ENCODE assay signal across 17 cellular contexts in the genomic region with DNA sequence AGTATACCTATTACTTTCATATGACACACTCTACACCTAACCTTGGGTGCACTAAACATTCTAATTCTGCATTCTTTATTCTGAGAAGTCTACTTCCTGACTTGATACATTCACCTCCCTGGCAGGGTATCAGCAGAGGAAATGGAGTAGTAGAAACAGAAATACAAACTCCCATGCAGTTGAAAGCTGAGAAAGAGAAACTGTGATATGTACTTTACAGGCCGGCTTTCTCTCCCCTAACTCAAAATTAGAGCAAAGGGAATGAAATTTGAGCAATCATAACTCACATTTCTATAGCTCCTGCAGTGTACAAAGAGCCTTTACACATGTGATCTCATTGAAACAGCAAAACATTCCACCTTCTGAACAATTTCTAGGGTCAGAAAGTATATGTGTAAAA.
DNase-seq lines count a peak whose midpoint lies in the region; FAIRE-seq and TF ChIP-seq lines count a peak whose summit lies in the region.
"Had no signal": no experiment of that assay in that cellular context is flagged by ENCODE, and none has a peak within 500 bp of the region (broad histone marks: within the 10 kb centered on the region; RNA-seq: fewer than 3 reads in every experiment).

No MANE protein-coding gene starts in this region.

- TF ChIP-seq CTCF in MM.1S (IDR thresholded peaks at IDR 0.05; ENCODE audit: low read length) (no peak), brain microvascular endothelial cell (IDR thresholded peaks at IDR 0.05; ENCODE audit: low read depth, low read length, missing control alignments) (no peak), keratinocyte (optimal IDR thresholded peaks at IDR 0.05 in 1 of 3, IDR thresholded peaks at IDR 0.05 in 1 of 3, conservative IDR thresholded peaks at IDR 0.05 in 1 of 3; ENCODE audit: extremely low read depth in 1 of 3, insufficient read depth in 2 of 3, low read length in 3 of 3) (no peak), smooth muscle cell (IDR thresholded peaks at IDR 0.05; ENCODE audit: borderline replicate concordance, insufficient read depth, poor library complexity, severe bottlenecking) (no peak)

- WGBS in smooth muscle cell (ENCODE audit: low lambda C conversion rate) = 89% methylated on average over 1 of the region's 1 CpG
- WGBS in neuronal stem cell (ENCODE audit: extremely low coverage in 2 of 2, insufficient read length in 2 of 2, insufficient replicate concordance in 1 of 2), 2 donors = no CpG with 5 or more reads among the region's 1 CpG

- no peaks in the 10 kb centered on the region for H3K79me2 ChIP-seq in MM.1S (ENCODE audit: low read length)
- no peaks in the 10 kb centered on the region for H3K79me2 ChIP-seq in keratinocyte (ENCODE audit: control insufficient read depth, insufficient read depth, low read length)
- H3K79me2 ChIP-seq in smooth muscle cell (ENCODE audit: low read depth) = no peaks in the 10 kb centered on the region

- H2AFZ ChIP-seq in MM.1S (ENCODE audit: low read length) (peak overlapping the region; percentile 17; the same call in 1 of the 2 replicates), keratinocyte (ENCODE audit: control insufficient read depth, low read length) (peak overlapping the region; percentile 82), smooth muscle cell (ENCODE audit: low read depth) (peak overlapping the region; percentile 83), neuronal stem cell (ENCODE audit: low read length) (no peak overlapping the region)

- H3K9ac ChIP-seq in MM.1S (ENCODE audit: low read length) (no peak overlapping the region), keratinocyte (ENCODE audit: control insufficient read depth, extremely low read depth, insufficient read depth, low read length) (no peak overlapping the region), smooth muscle cell (ENCODE audit: low read depth) (no peak overlapping the region), neuronal stem cell (ENCODE audit: low read depth, low read length, poor library complexity) (no peak overlapping the region)
- H3K9ac ChIP-seq: BLaER1 treated with 17β-estradiol and CSF1 and Interleukin-3, amounts not matched to agents 10 nM and 100 nM had no signal

- in situ Hi-C loops in brain microvascular endothelial cell (cut with HindIII; ENCODE audit: low pct_ligation_motif_present, low sequenced_read_pairs) = no loop called here

- H3K27me3 ChIP-seq in MM.1S (replicated peaks; ENCODE audit: insufficient read depth, low read length) (no peaks in the 10 kb centered on the region), brain microvascular endothelial cell (replicated peaks) (no peaks in the 10 kb centered on the region), keratinocyte (ENCODE audit: control insufficient read depth, extremely low read depth, insufficient read depth, low read length) (no peaks in the 10 kb centered on the region), smooth muscle cell (ENCODE audit: low read depth) (no peaks in the 10 kb centered on the region), neuronal stem cell (ENCODE audit: control insufficient read depth in 3 of 3, insufficient read depth in 3 of 3, low read depth in 1 of 3, low read length in 3 of 3) (no peaks in the 10 kb centered on the region)
- H3K27me3 ChIP-seq: BLaER1 treated with 17β-estradiol and CSF1 and Interleukin-3, amounts not matched to agents 10 nM and 100 nM; dorsolateral prefrontal cortex had no signal

- H3K4me2 ChIP-seq in MM.1S (ENCODE audit: low read depth, low read length) (0 out of 2 replicates have a peak overlapping the region, but pooled peaks have one; percentile 3), keratinocyte (ENCODE audit: control insufficient read depth, extremely low read depth, insufficient read depth, low read depth, low read length) (no peak overlapping the region), smooth muscle cell (peak overlapping the region; percentile 45), neuronal stem cell (ENCODE audit: insufficient read depth, low read length, poor library complexity, severe bottlenecking) (no peak overlapping the region)

- no peaks in the 10 kb centered on the region for H3K36me3 ChIP-seq in MM.1S (replicated peaks; ENCODE audit: insufficient read depth, low read length)
- H3K36me3 ChIP-seq in brain microvascular endothelial cell (replicated peaks) = no peaks in the 10 kb centered on the region
- H3K36me3 ChIP-seq in keratinocyte (ENCODE audit: control insufficient read depth in 2 of 2, extremely low read depth in 1 of 2, insufficient read depth in 2 of 2, low read length in 2 of 2) = no peaks in the 10 kb centered on the region
- H3K36me3 ChIP-seq in smooth muscle cell (ENCODE audit: low read depth) = no peaks in the 10 kb centered on the region
- H3K36me3 ChIP-seq in neuronal stem cell (replicated peaks in 1 of 2; ENCODE audit: control insufficient read depth in 2 of 2, insufficient read depth in 2 of 2, low read length in 2 of 2) = no peaks in the 10 kb centered on the region
- H3K36me3 ChIP-seq: BLaER1 treated with 17β-estradiol and CSF1 and Interleukin-3, amounts not matched to agents 10 nM and 100 nM had no signal

- no peak overlapping the region for H3K18ac ChIP-seq in neuronal stem cell (ENCODE audit: low read length)

- H4K20me1 ChIP-seq in MM.1S (ENCODE audit: insufficient read depth, low read length) (no peaks in the 10 kb centered on the region), keratinocyte (ENCODE audit: control insufficient read depth, extremely low read depth, insufficient read depth, low read length) (no peaks in the 10 kb centered on the region), smooth muscle cell (ENCODE audit: low read depth) (no peaks in the 10 kb centered on the region)
- H4K20me1 ChIP-seq: BLaER1 treated with 17β-estradiol and CSF1 and Interleukin-3, amounts not matched to agents 10 nM and 100 nM had no signal

- peak; percentile 44 for DNase-seq in MM.1S
- DNase-seq in brain microvascular endothelial cell = no peak
- no peak for DNase-seq in keratinocyte (ENCODE audit: low read depth, low spot score)
- DNase-seq in smooth muscle cell (lab: John Stamatoyannopoulos, UW; ENCODE audit: unreplicated experiment) = no peak
- no peak for DNase-seq in stimulated activated CD4-positive, alpha-beta T cell treated with anti-CD3 and anti-CD28 coated beads, Interleukin-2, amount 100 ng/mL, for 24 hours
- no peak for DNase-seq in neuronal stem cell (ENCODE audit: low spot score)
- DNase-seq in globus pallidus (ENCODE audit: low spot score) = no peak
- DNase-seq: activated CD4-positive, alpha-beta T cell treated with anti-CD3 and anti-CD28 coated beads, Interleukin-2, amount 10 ng/mL, durations not matched to agents 7 days and 5 days; activated naive CD4-positive, alpha-beta T cell; dorsolateral prefrontal cortex; KBM-7; NCI-H1092 treated with DMSO at 0.1 percent for 48 hours; NCI-H69; occipital lobe had no signal

- H3K9me2 ChIP-seq in MM.1S (replicated peaks; ENCODE audit: insufficient read depth, low read length) = no peaks in the 10 kb centered on the region

- H3K14ac ChIP-seq in neuronal stem cell (ENCODE audit: low read length) = no peak overlapping the region

- H4K91ac ChIP-seq in neuronal stem cell (ENCODE audit: low read depth, low read length, poor library complexity) = no peak overlapping the region

- H3K9me3 ChIP-seq in MM.1S (replicated peaks; ENCODE audit: insufficient read depth, low read length) (no peaks in the 10 kb centered on the region), keratinocyte (ENCODE audit: control insufficient read depth, low read depth, low read length) (no peaks in the 10 kb centered on the region), smooth muscle cell (replicated peaks; ENCODE audit: low read depth) (no peaks in the 10 kb centered on the region), neuronal stem cell (replicated peaks in 1 of 2; ENCODE audit: control insufficient read depth in 2 of 2, insufficient read depth in 1 of 2, low read depth in 1 of 2, low read length in 2 of 2) (no peaks in the 10 kb centered on the region)
- H3K9me3 ChIP-seq: BLaER1 treated with 17β-estradiol and CSF1 and Interleukin-3, amounts not matched to agents 10 nM and 100 nM had no signal

- no peaks in the 10 kb centered on the region for H3K79me1 ChIP-seq in neuronal stem cell (ENCODE audit: low read depth, low read length)

- no peak overlapping the region for H4K8ac ChIP-seq in neuronal stem cell (ENCODE audit: low read depth, low read length)

- H3K4ac ChIP-seq in neuronal stem cell (ENCODE audit: low read length) = no peak overlapping the region

- H3K4me1 ChIP-seq in MM.1S (ENCODE audit: low read length) = no peaks in the 10 kb centered on the region
- H3K4me1 ChIP-seq in keratinocyte (ENCODE audit: control insufficient read depth, extremely low read depth, insufficient read depth, low read length) = peaks cover 22% of the 10 kb centered on the region
- no peaks in the 10 kb centered on the region for H3K4me1 ChIP-seq in smooth muscle cell (ENCODE audit: low read depth)
- no peaks in the 10 kb centered on the region for H3K4me1 ChIP-seq in neuronal stem cell (ENCODE audit: control insufficient read depth in 2 of 2, insufficient read depth in 1 of 2, low read depth in 1 of 2, low read length in 2 of 2)

- H2AK5ac ChIP-seq in neuronal stem cell (ENCODE audit: low read depth, low read length) = no peak overlapping the region

- H3K23ac ChIP-seq in neuronal stem cell (ENCODE audit: low read depth, low read length, poor library complexity) = no peak overlapping the region

- H2BK12ac ChIP-seq in neuronal stem cell (ENCODE audit: low read length) = no peak overlapping the region

- no peak overlapping the region for H2BK15ac ChIP-seq in neuronal stem cell (ENCODE audit: low read length)

- H2BK120ac ChIP-seq in neuronal stem cell (ENCODE audit: low read depth, low read length) = no peak overlapping the region

- FAIRE-seq in keratinocyte (lab: Jason Lieb, UNC) = peak; percentile 46
- FAIRE-seq: H1, TTC549 had no signal

- dilution Hi-C loops in keratinocyte (cut with MboI; ENCODE audit: extremely low pct_ligation_motif_present, low sequenced_read_pairs) = no loop called here

- no peak overlapping the region for H2BK5ac ChIP-seq in neuronal stem cell (ENCODE audit: low read length)

- H3K4me3 ChIP-seq in MM.1S (ENCODE audit: low read length) (no peak overlapping the region), brain microvascular endothelial cell (ENCODE audit: low read depth, low read length) (no peak overlapping the region), keratinocyte (ENCODE audit: control insufficient read depth in 2 of 3, extremely low read depth in 1 of 3, insufficient read depth in 2 of 3, low read depth in 1 of 3, low read length in 3 of 3) (no peak overlapping the region), smooth muscle cell (no peak overlapping the region), neuronal stem cell (ENCODE audit: low read length in 2 of 2) (no peak overlapping the region)
- H3K4me3 ChIP-seq: BLaER1 treated with 17β-estradiol and CSF1 and Interleukin-3, amounts not matched to agents 10 nM and 100 nM; dorsolateral prefrontal cortex had no signal

- H3F3A ChIP-seq in MM.1S (ENCODE audit: insufficient read depth, low read length) = no peaks in the 10 kb centered on the region
- no peaks in the 10 kb centered on the region for H3F3A ChIP-seq in smooth muscle cell (ENCODE audit: low read depth)

- peak overlapping the region; percentile 10; the same call in 1 of the 2 replicates for H3K27ac ChIP-seq in MM.1S (ENCODE audit: low read length)
- H3K27ac ChIP-seq in brain microvascular endothelial cell = peak overlapping the region; percentile 95
- no peak overlapping the region for H3K27ac ChIP-seq in keratinocyte (ENCODE audit: control insufficient read depth, insufficient read depth, low read length)
- H3K27ac ChIP-seq in smooth muscle cell (ENCODE audit: low read depth) = peak overlapping the region; percentile 76
- H3K27ac ChIP-seq in neuronal stem cell (replicated peaks; ENCODE audit: low read length) = no peak overlapping the region

- peaks cover 3% of the 10 kb centered on the region for H3K9me1 ChIP-seq in keratinocyte (ENCODE audit: control insufficient read depth, extremely low read depth, insufficient read depth, low read length)

Comparison
In these comparisons a context has a peak if more than half of its experiments do, and no peak if none do; other contexts are left out.
1. H3K27ac ChIP-seq: peak in MM.1S (single experiment), brain microvascular endothelial cell (single experiment) and smooth muscle cell (single experiment); none in keratinocyte (single experiment) and neuronal stem cell (single experiment).
2. H3K4me2 ChIP-seq: peak in MM.1S (single experiment) and smooth muscle cell (single experiment); none in keratinocyte (single experiment) and neuronal stem cell (single experiment).